In genomic region chr2:200650195-200650594, GRCh38 we compare ENCODE assay signal across 29 cellular contexts.
"Had no signal": no experiment of that assay in that cellular context is flagged by ENCODE, and none has a peak within 500 bp of the region (broad histone marks: within the 10 kb centered on the region; RNA-seq: fewer than 3 reads in every experiment).

No MANE protein-coding gene starts in this region.

- H3K4me1 ChIP-seq: spleen, testis had no signal

- FAIRE-seq: endothelial cell of umbilical vein, frontal cortex, urothelium cell line had no signal

- H3K9me3 Mint-ChIP-seq: neural progenitor cell; T-helper 2 cell treated with Interferon-gamma antibody and Interleukin-4, amounts not matched to agents 5 μg/mL and 100 μg/mL, for 36 hours had no signal

- H3K27ac Mint-ChIP-seq: activated T-cell treated with anti-CD3 and anti-CD28 coated beads, Interleukin-2, amount 50 U/mL, for 72 hours; brain; naive thymus-derived CD4-positive, alpha-beta T cell; neural progenitor cell; T-helper 2 cell treated with Interferon-gamma antibody and Interleukin-4, amounts not matched to agents 5 μg/mL and 100 μg/mL, for 36 hours had no signal

- H3K36me3 ChIP-seq: neural progenitor cell, spleen had no signal

- H3K9me3 ChIP-seq: spleen, testis had no signal

- H3K4me2 ChIP-seq: neural progenitor cell had no signal

- H3K4me3 Mint-ChIP-seq: activated T-cell treated with anti-CD3 and anti-CD28 coated beads, Interleukin-2, amount 50 U/mL, for 72 hours; brain; naive thymus-derived CD4-positive, alpha-beta T cell; neural progenitor cell; T-helper 2 cell treated with Interferon-gamma antibody and Interleukin-4, amounts not matched to agents 5 μg/mL and 100 μg/mL, for 36 hours had no signal

- H3K9ac ChIP-seq: neural progenitor cell had no signal

- DNase-seq: activated CD4-positive, alpha-beta T cell treated with anti-CD3 and anti-CD28 coated beads for 4 hours; activated CD4-positive, alpha-beta T cell treated with anti-CD3 and anti-CD28 coated beads, Interleukin-2, amount 50 U/mL, for 4 hours; activated CD4-positive, CD25-positive, alpha-beta regulatory T cell; activated naive CD4-positive, alpha-beta T cell; activated T-cell treated with anti-CD3 and anti-CD28 coated beads for 4 hours; activated T-cell treated with anti-CD3 and anti-CD28 coated beads, Interleukin-2, amount 50 U/mL, for 72 hours; anterior cingulate cortex; dorsolateral prefrontal cortex; effector memory CD4-positive, alpha-beta T cell; glutamatergic neuron; left cardiac atrium; left ventricle myocardium superior; naive thymus-derived CD4-positive, alpha-beta T cell; occipital lobe; right cardiac atrium; spleen; stimulated activated CD4-positive, alpha-beta T cell treated with anti-CD3 and anti-CD28 coated beads, Interleukin-2, amount 100 ng/mL, for 48 hours; stimulated activated naive CD4-positive, alpha-beta T cell treated with Interleukin-2 at 50 U/mL for 16 hours; T-helper 1 cell; testis; trophoblast cell had no signal

- H3K27me3 ChIP-seq: neural progenitor cell, testis had no signal

- H3K4me3 ChIP-seq: coronary artery, dorsolateral prefrontal cortex, neural progenitor cell, spleen, testis had no signal

- H3K27ac ChIP-seq: coronary artery, dorsolateral prefrontal cortex, neural progenitor cell, spleen, testis had no signal

- H3K4me1 Mint-ChIP-seq: brain; naive thymus-derived CD4-positive, alpha-beta T cell had no signal

- H3K36me3 Mint-ChIP-seq: activated naive CD4-positive, alpha-beta T cell treated with anti-CD3 and anti-CD28 coated beads, Interleukin-2, amount 50 U/mL, for 72 hours; brain; neural progenitor cell had no signal
